ENCODE assay signal across 1 cellular context in the genomic region with DNA sequence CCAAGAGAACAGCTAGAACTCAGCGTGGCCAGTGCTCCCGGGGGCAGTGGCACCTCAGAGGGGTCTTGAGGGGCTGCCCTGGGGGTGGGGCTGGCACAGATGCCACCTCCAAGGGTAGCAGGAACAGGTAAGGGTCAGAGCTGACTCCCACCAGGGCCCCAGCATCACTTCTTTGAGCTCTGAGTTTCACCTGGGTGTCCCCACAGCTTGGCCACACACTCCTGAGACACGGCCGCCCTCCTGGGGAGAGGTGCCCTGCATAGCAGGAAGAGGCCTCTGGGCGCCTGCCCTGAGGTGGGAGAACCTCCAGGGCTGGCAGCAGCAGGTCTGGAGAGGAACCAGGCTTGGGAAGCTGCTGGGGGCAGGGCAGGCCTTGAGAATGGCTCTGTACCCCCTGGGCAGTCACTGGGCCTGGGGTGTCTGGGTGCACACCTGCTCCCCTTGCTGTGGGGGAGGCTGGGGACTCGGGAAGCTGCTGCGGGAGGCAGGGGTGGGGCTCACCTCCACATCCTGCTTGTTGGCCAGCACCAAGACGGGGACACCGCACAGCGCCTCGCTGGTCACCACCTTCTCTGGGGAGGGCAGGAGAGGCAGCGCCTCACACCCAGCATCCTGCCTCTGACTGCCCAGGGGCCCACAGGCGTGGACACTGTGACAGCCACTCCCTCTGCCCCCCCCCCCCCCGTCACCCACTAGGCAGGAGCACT.
TF ChIP-seq lines count a peak whose summit lies in the region.

No MANE protein-coding gene starts in this region.

TF ChIP-seq in IMR-90, 13 proteins besides CTCF, POLR2A, EP300 and RAD21:
- TF ChIP-seq, protein P1, sequence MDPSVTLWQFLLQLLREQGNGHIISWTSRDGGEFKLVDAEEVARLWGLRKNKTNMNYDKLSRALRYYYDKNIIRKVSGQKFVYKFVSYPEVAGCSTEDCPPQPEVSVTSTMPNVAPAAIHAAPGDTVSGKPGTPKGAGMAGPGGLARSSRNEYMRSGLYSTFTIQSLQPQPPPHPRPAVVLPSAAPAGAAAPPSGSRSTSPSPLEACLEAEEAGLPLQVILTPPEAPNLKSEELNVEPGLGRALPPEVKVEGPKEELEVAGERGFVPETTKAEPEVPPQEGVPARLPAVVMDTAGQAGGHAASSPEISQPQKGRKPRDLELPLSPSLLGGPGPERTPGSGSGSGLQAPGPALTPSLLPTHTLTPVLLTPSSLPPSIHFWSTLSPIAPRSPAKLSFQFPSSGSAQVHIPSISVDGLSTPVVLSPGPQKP (IDR thresholded peaks at IDR 0.05; ENCODE audit: borderline replicate concordance, low read depth, low read length), result no peak
- no peak for TF ChIP-seq FOS (IDR thresholded peaks at IDR 0.05; ENCODE audit: low read depth, low read length)
- no peak for TF ChIP-seq SMC3 (IDR thresholded peaks at IDR 0.05; ENCODE audit: low read depth, low read length)
- TF ChIP-seq CHD1 (IDR thresholded peaks at IDR 0.05; ENCODE audit: low read depth, low read length), result no peak
- TF ChIP-seq NFE2L2 (IDR thresholded peaks at IDR 0.05; ENCODE audit: low read depth, low read length), result no peak
- TF ChIP-seq MXI1 (IDR thresholded peaks at IDR 0.05; ENCODE audit: borderline replicate concordance, low read depth, low read length), result no peak
- TF ChIP-seq, protein P2, sequence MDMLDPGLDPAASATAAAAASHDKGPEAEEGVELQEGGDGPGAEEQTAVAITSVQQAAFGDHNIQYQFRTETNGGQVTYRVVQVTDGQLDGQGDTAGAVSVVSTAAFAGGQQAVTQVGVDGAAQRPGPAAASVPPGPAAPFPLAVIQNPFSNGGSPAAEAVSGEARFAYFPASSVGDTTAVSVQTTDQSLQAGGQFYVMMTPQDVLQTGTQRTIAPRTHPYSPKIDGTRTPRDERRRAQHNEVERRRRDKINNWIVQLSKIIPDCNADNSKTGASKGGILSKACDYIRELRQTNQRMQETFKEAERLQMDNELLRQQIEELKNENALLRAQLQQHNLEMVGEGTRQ (IDR thresholded peaks at IDR 0.05; ENCODE audit: low read depth, low read length), result no peak
- no peak for TF ChIP-seq RFX5 (IDR thresholded peaks at IDR 0.05; ENCODE audit: low read depth, low read length)
- TF ChIP-seq MAFK (IDR thresholded peaks at IDR 0.05; ENCODE audit: low read depth, low read length), result no peak
- no peak for TF ChIP-seq RCOR1 (IDR thresholded peaks at IDR 0.05; ENCODE audit: insufficient replicate concordance, low read length)
- TF ChIP-seq CEBPB (IDR thresholded peaks at IDR 0.05; ENCODE audit: low read depth, low read length), result no peak
- TF ChIP-seq MAZ (IDR thresholded peaks at IDR 0.05; ENCODE audit: borderline replicate concordance, low read depth, low read length), result no peak
- TF ChIP-seq BHLHE40 (IDR thresholded peaks at IDR 0.05; ENCODE audit: low read depth, low read length), result no peak
